In genomic region chr11:65975771-65976170, GRCh38 we compare ENCODE assay signal across 33 cellular contexts. TPM values are rescaled to one million over a fixed set of nuclear protein-coding genes. Genes with fewer than 3 reads are reported as not detected.
DNase-seq lines count a peak whose midpoint lies in the region; ATAC-seq and TF ChIP-seq lines count a peak whose summit lies in the region.
"Had no signal": no experiment of that assay in that cellular context is flagged by ENCODE, and none has a peak within 500 bp of the region (broad histone marks: within the 10 kb centered on the region; RNA-seq: fewer than 3 reads in every experiment).

No MANE protein-coding gene starts in this region.

- H3K9me3 Mint-ChIP-seq in natural killer cell (no peaks in the 10 kb centered on the region), WTC11 (no peaks in the 10 kb centered on the region), endodermal cell (no peaks in the 10 kb centered on the region)
- H3K9me3 Mint-ChIP-seq in natural killer cell treated with Interleukin-12 subunit alpha and Interleukin-12 subunit beta and Interleukin-15 and Interleukin-18, amount 100 ng/mL, for 72 hours = no peaks in the 10 kb centered on the region
- H3K9me3 Mint-ChIP-seq: activated T-helper 1 cell treated with anti-CD3 and anti-CD28 coated beads, Interleukin-12 subunit alpha, Interleukin-12 subunit beta, Interleukin-2, Interleukin-4 antibody, amounts not matched to agents 30 ng/mL and 10 ng/mL and 1 ng/mL, durations not matched to agents 14 hours and 24 hours and 36 hours; nephron progenitor cell had no signal

- WGBS in endodermal cell (ENCODE audit: insufficient coverage in 1 of 2, insufficient read length in 1 of 2), 2 experiments = 97 to 98% methylated on average over 7 to 9 of the region's 9 CpGs

- H3K27me3 ChIP-seq in endodermal cell (ENCODE audit: control insufficient read depth, insufficient read depth, low read length, poor library complexity, severe bottlenecking) = no peaks in the 10 kb centered on the region
- H3K27me3 ChIP-seq: BLaER1, brain microvascular endothelial cell, esophagus squamous epithelium, right atrium auricular region, SJCRH30, spleen, vagina had no signal

- H3K27ac Mint-ChIP-seq in natural killer cell (peak overlapping the region; percentile 50 to 66), WTC11 (peak overlapping the region; percentile 67), endodermal cell (peak overlapping the region; percentile 54)
- H3K27ac Mint-ChIP-seq in natural killer cell treated with Interleukin-12 subunit alpha and Interleukin-12 subunit beta and Interleukin-15 and Interleukin-18, amount 100 ng/mL, for 72 hours = peak overlapping the region in 1 of 2 donors; percentile 67
- H3K27ac Mint-ChIP-seq: activated CD8-positive, alpha-beta memory T cell treated with anti-CD3 and anti-CD28 coated beads, Interleukin-2, amount 10 ng/mL, durations not matched to agents 7 days and 5 days; activated T-helper 1 cell treated with anti-CD3 and anti-CD28 coated beads, Interleukin-12 subunit alpha, Interleukin-12 subunit beta, Interleukin-2, Interleukin-4 antibody, amounts not matched to agents 30 ng/mL and 10 ng/mL and 1 ng/mL, durations not matched to agents 14 hours and 24 hours and 36 hours; nephron progenitor cell had no signal

- intact Hi-C loops in natural killer cell (cut with micrococcal nuclease) = no loop called here

- H3K9me3 ChIP-seq in endodermal cell (ENCODE audit: control insufficient read depth, low read length) = no peaks in the 10 kb centered on the region
- H3K9me3 ChIP-seq: BLaER1, esophagus squamous epithelium, right atrium auricular region, SJCRH30, spleen, thoracic aorta, vagina had no signal

- no peak overlapping the region for H3K27ac ChIP-seq in endodermal cell (ENCODE audit: low read depth, low read length)
- no peak overlapping the region for H3K27ac ChIP-seq in substantia nigra (ENCODE audit: low read depth, low read length, poor library complexity, severe bottlenecking)
- H3K27ac ChIP-seq: BLaER1, brain microvascular endothelial cell, esophagus squamous epithelium, KMS-11, parathyroid adenoma, right atrium auricular region, SJCRH30, spleen, thoracic aorta, vagina had no signal

- no peaks in the 10 kb centered on the region for H3K4me1 ChIP-seq in endodermal cell (ENCODE audit: control insufficient read depth, insufficient read depth, low read length)
- H3K4me1 ChIP-seq: parathyroid adenoma, right atrium auricular region, SJCRH30, vagina had no signal

- no peak for DNase-seq in natural killer cell
- DNase-seq in natural killer cell treated with Interleukin-12 subunit alpha and Interleukin-12 subunit beta and Interleukin-15 and Interleukin-18, amount 100 ng/mL, for 72 hours (ENCODE audit: low spot score) = no peak
- no peak for DNase-seq in WTC11 (ENCODE audit: low spot score)
- DNase-seq in endodermal cell = no peak
- DNase-seq in HK-2 (ENCODE audit: unreplicated experiment) = no peak
- no peak for DNase-seq in substantia nigra (lab: John Stamatoyannopoulos, UW)
- DNase-seq: activated CD8-positive, alpha-beta memory T cell treated with anti-CD3 and anti-CD28 coated beads, Interleukin-2, amount 10 ng/mL, durations not matched to agents 7 days and 5 days; brain microvascular endothelial cell; esophagus squamous epithelium; hypothalamus; NCI-H1436 treated with DMSO at 0.1 percent for 48 hours; NCI-H2107; NCI-H510A treated with DMSO at 0.1 percent for 48 hours; nephron progenitor cell; SJCRH30; spleen; stimulated activated CD4-positive, alpha-beta T cell treated with anti-CD3 and anti-CD28 coated beads, Interleukin-2, amount 100 ng/mL, for 48 hours; stimulated activated naive CD4-positive, alpha-beta T cell had no signal

- POLR2A ChIA-PET in WTC11 (lab: Charles Lee) = no interaction called here

- no peak for ATAC-seq in natural killer cell
- ATAC-seq in natural killer cell treated with Interleukin-12 subunit alpha and Interleukin-12 subunit beta and Interleukin-15 and Interleukin-18, amount 100 ng/mL, for 72 hours = no peak
- ATAC-seq in WTC11 = no peak
- no peak for ATAC-seq in GM19395 (IDR thresholded peaks at IDR 0.05; ENCODE audit: unreplicated experiment)
- ATAC-seq in HG03175 (IDR thresholded peaks at IDR 0.05; ENCODE audit: unreplicated experiment) = no peak
- ATAC-seq: activated CD8-positive, alpha-beta memory T cell treated with anti-CD3 and anti-CD28 coated beads, Interleukin-2, amount 10 ng/mL, durations not matched to agents 7 days and 5 days; HCT116; Panc1 had no signal

- CTCF ChIA-PET in WTC11 (lab: Charles Lee) = interaction anchor here (1.0 to 1.6 kb wide), 6 partner anchors 13 to 116 kb away, joined by 3 to 8 read pairs (median 4); partner anchors contain the start of genes FIBP and MUS81

- TF ChIP-seq CTCF in natural killer cell (IDR thresholded peaks at IDR 0.05) = no peak
- no peak for TF ChIP-seq CTCF in WTC11 (IDR thresholded peaks at IDR 0.05)
- no peak for TF ChIP-seq CTCF in endodermal cell (conservative IDR thresholded peaks at IDR 0.05)

- H3K4me3 Mint-ChIP-seq in natural killer cell (peak overlapping the region; percentile 3), WTC11 (no peak overlapping the region), endodermal cell (no peak overlapping the region)
- H3K4me3 Mint-ChIP-seq in natural killer cell treated with Interleukin-12 subunit alpha and Interleukin-12 subunit beta and Interleukin-15 and Interleukin-18, amount 100 ng/mL, for 72 hours = no peak overlapping the region
- H3K4me3 Mint-ChIP-seq: activated CD8-positive, alpha-beta memory T cell treated with anti-CD3 and anti-CD28 coated beads, Interleukin-2, amount 10 ng/mL, durations not matched to agents 7 days and 5 days; activated T-helper 1 cell treated with anti-CD3 and anti-CD28 coated beads, Interleukin-12 subunit alpha, Interleukin-12 subunit beta, Interleukin-2, Interleukin-4 antibody, amounts not matched to agents 30 ng/mL and 10 ng/mL and 1 ng/mL, durations not matched to agents 14 hours and 24 hours and 36 hours; nephron progenitor cell had no signal

- H3K4me1 Mint-ChIP-seq in natural killer cell = peaks cover 25 to 30% of the 10 kb centered on the region in 2 donors
- H3K4me1 Mint-ChIP-seq in natural killer cell treated with Interleukin-12 subunit alpha and Interleukin-12 subunit beta and Interleukin-15 and Interleukin-18, amount 100 ng/mL, for 72 hours (ENCODE audit: low read depth in 2 of 2) = peaks cover 18 to 22% of the 10 kb centered on the region in 2 donors
- H3K4me1 Mint-ChIP-seq in WTC11 = no peaks in the 10 kb centered on the region
- peaks cover 5% of the 10 kb centered on the region for H3K4me1 Mint-ChIP-seq in endodermal cell
- H3K4me1 Mint-ChIP-seq: nephron progenitor cell had no signal

- peaks cover 22% of the 10 kb centered on the region for H3K36me3 ChIP-seq in endodermal cell (ENCODE audit: control insufficient read depth, insufficient read depth, low read length)

- H3K36me3 Mint-ChIP-seq in natural killer cell (no peaks in the 10 kb centered on the region), WTC11 (peaks cover 47% of the 10 kb centered on the region), endodermal cell (ENCODE audit: low read depth) (peaks cover 58% of the 10 kb centered on the region)
- peaks cover 8% of the 10 kb centered on the region for H3K36me3 Mint-ChIP-seq in natural killer cell treated with Interleukin-12 subunit alpha and Interleukin-12 subunit beta and Interleukin-15 and Interleukin-18, amount 100 ng/mL, for 72 hours

- no peak overlapping the region for H3K4me3 ChIP-seq in endodermal cell (ENCODE audit: low read length)
- H3K4me3 ChIP-seq: BLaER1, esophagus squamous epithelium, right atrium auricular region, SJCRH30, spleen, thoracic aorta, vagina had no signal

- H3K9ac ChIP-seq in endodermal cell (ENCODE audit: extremely low read depth, low read length, poor library complexity, severe bottlenecking) = no peak overlapping the region
- H3K9ac ChIP-seq: BLaER1, KMS-11, parathyroid adenoma had no signal

- H3K27me3 Mint-ChIP-seq in natural killer cell (ENCODE audit: low read depth in 2 of 2) (no peaks in the 10 kb centered on the region), WTC11 (ENCODE audit: low read depth) (no peaks in the 10 kb centered on the region), endodermal cell (ENCODE audit: insufficient read depth) (no peaks in the 10 kb centered on the region)
- no peaks in the 10 kb centered on the region for H3K27me3 Mint-ChIP-seq in natural killer cell treated with Interleukin-12 subunit alpha and Interleukin-12 subunit beta and Interleukin-15 and Interleukin-18, amount 100 ng/mL, for 72 hours
- H3K27me3 Mint-ChIP-seq: activated CD8-positive, alpha-beta memory T cell treated with anti-CD3 and anti-CD28 coated beads, Interleukin-2, amount 10 ng/mL, durations not matched to agents 7 days and 5 days had no signal

RNA-seq across cellular contexts. Expression of gene SART1, which starts 14.2 kb away (rescaled TPM):
- total RNA-seq in natural killer cell = 100 to 1,000 TPM; 103 to 123 (median 115) TPM
- total RNA-seq in natural killer cell treated with Interleukin-12 subunit alpha and Interleukin-12 subunit beta and Interleukin-15 and Interleukin-18, amount 100 ng/mL, for 72 hours = 100 to 1,000 TPM in 1 of 2 donors, 10 to 100 TPM in 1; 72.9 to 107 TPM
- total RNA-seq in WTC11 (2021) = 52.3 to 57.0 TPM (median 52.5 TPM) in 3 replicates
- total RNA-seq in endodermal cell = 10 to 100 TPM; 50.6 to 52.0 TPM
- polyA plus RNA-seq in endodermal cell (2013, experiment 1 of 2) = 49.2 TPM
- polyA plus RNA-seq in endodermal cell (2013, experiment 2 of 2) = 40.9 TPM

RNA-seq across cellular contexts. Expression of gene EIF1AD, which starts 26.2 kb away (rescaled TPM):
- total RNA-seq in natural killer cell = 10 to 100 TPM; 49.9 to 74.2 (median 62.8) TPM
- 10 to 100 TPM; 69.6 to 82.1 TPM for total RNA-seq in natural killer cell treated with Interleukin-12 subunit alpha and Interleukin-12 subunit beta and Interleukin-15 and Interleukin-18, amount 100 ng/mL, for 72 hours
- 29.7 to 37.6 TPM (median 32.6 TPM) in 3 replicates for total RNA-seq in WTC11 (2021)
- total RNA-seq in endodermal cell = 10 to 100 TPM; 37.4 to 40.1 TPM
- 22.4 TPM for polyA plus RNA-seq in endodermal cell (2013, experiment 1 of 2)
- 24.8 TPM for polyA plus RNA-seq in endodermal cell (2013, experiment 2 of 2)

RNA-seq across cellular contexts. Expression of gene BANF1, which starts 26.5 kb away (rescaled TPM):
- 100 to 1,000 TPM in 1 of 3 donors, 10 to 100 TPM in 2; 87.8 to 107 (median 90.4) TPM for total RNA-seq in natural killer cell
- 100 to 1,000 TPM; 190 to 376 TPM for total RNA-seq in natural killer cell treated with Interleukin-12 subunit alpha and Interleukin-12 subunit beta and Interleukin-15 and Interleukin-18, amount 100 ng/mL, for 72 hours
- 269 to 314 TPM (median 310 TPM) in 3 replicates for total RNA-seq in WTC11 (2021)
- total RNA-seq in endodermal cell = 100 to 1,000 TPM; 348 to 409 TPM
- 204 TPM for polyA plus RNA-seq in endodermal cell (2013, experiment 1 of 2)
- polyA plus RNA-seq in endodermal cell (2013, experiment 2 of 2) = 191 TPM

RNA-seq across cellular contexts. Expression of gene TSGA10IP, which starts 30.5 kb away (rescaled TPM):
- total RNA-seq in natural killer cell (not detected), WTC11 (2021) (3.4 to 4.5 TPM (median 4.1 TPM) in 3 replicates), endodermal cell (1 to 10 TPM in 1 of 2 donors, under 1 TPM in 1; 0.97 to 5.6 TPM)
- not detected for total RNA-seq in natural killer cell treated with Interleukin-12 subunit alpha and Interleukin-12 subunit beta and Interleukin-15 and Interleukin-18, amount 100 ng/mL, for 72 hours
- 2.2 TPM for polyA plus RNA-seq in endodermal cell (2013, experiment 1 of 2)
- 1.9 TPM for polyA plus RNA-seq in endodermal cell (2013, experiment 2 of 2)
- total RNA-seq: activated CD8-positive, alpha-beta memory T cell treated with anti-CD3 and anti-CD28 coated beads, Interleukin-2, amount 10 ng/mL, durations not matched to agents 7 days and 5 days; activated T-helper 1 cell treated with anti-CD3 and anti-CD28 coated beads, Interleukin-12 subunit alpha, Interleukin-12 subunit beta, Interleukin-2, Interleukin-4 antibody, amounts not matched to agents 30 ng/mL and 10 ng/mL and 1 ng/mL, durations not matched to agents 14 hours and 24 hours and 36 hours; esophagus squamous epithelium; frontal cortex; liver; right atrium auricular region; SJCRH30; T-helper 1 cell treated with Interleukin-12 subunit alpha and Interleukin-12 subunit beta and Interleukin-4 antibody, amounts not matched to agents 30 ng/mL and 1 ng/mL, for 36 hours; thoracic aorta; vagina had no signal
- polyA plus RNA-seq: adipose tissue had no signal

RNA-seq across cellular contexts. Expression of gene CST6, which starts 36.0 kb away (rescaled TPM):
- total RNA-seq in natural killer cell (not detected), WTC11 (2021) (0.72 to 2.7 TPM (median 1.9 TPM) in 3 replicates), endodermal cell (1 to 10 TPM; 2.1 to 4.2 TPM)
- under 1 TPM in 1 of 2 donors, not detected in 1; 0.52 TPM for total RNA-seq in natural killer cell treated with Interleukin-12 subunit alpha and Interleukin-12 subunit beta and Interleukin-15 and Interleukin-18, amount 100 ng/mL, for 72 hours
- not detected for polyA plus RNA-seq in endodermal cell (2013, experiment 1 of 2)
- 0.41 TPM for polyA plus RNA-seq in endodermal cell (2013, experiment 2 of 2)
- total RNA-seq: activated CD8-positive, alpha-beta memory T cell treated with anti-CD3 and anti-CD28 coated beads, Interleukin-2, amount 10 ng/mL, durations not matched to agents 7 days and 5 days; frontal cortex; liver; SJCRH30; spleen had no signal
- polyA plus RNA-seq: liver had no signal
